ENCODE assay signal across 8 cellular contexts in the genomic region with DNA sequence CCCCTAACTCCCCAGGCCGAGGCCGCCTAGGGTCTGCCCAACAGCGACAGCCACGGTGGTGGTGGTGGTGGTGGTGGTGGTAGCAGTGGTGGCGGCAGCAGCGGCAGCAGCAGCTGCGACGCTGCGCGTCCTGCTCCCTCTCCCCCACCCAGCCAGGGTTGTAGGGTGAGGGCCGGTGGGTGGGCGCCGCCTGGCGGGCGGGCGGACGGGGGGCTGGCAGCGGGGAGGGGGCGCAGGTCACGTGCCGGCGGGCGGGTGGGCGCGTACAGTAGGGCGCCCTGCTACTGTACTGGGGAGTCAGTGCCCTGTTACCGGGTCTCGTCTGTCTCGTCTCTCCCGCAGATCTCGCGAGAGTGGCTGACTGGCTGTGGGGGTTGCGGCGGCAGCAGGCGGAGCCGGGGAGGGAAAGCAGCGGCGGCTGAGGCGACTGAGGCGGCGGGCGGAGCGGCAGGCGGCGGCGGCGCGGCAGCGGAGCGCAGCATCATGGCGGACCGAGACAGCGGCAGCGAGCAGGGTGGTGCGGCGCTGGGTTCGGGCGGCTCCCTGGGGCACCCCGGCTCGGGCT. TPM values are rescaled to one million over a fixed set of nuclear protein-coding genes. Genes with fewer than 3 reads are reported as not detected.
DNase-seq lines count a peak whose midpoint lies in the region; ATAC-seq and TF ChIP-seq lines count a peak whose summit lies in the region.

A gene (plus strand): TSS at position 411 of the 565 bp plus-strand sequence. CDS start 73 bp downstream, at position 484.

- H3K4me1 ChIP-seq in GM23338 (ENCODE audit: insufficient read depth) = peaks cover 41% of the 10 kb centered on the region

- no peaks in the 10 kb centered on the region for H3K9me3 Mint-ChIP-seq in GM23338
- no peaks in the 10 kb centered on the region for H3K9me3 Mint-ChIP-seq in activated T-helper 1 cell treated with anti-CD3 and anti-CD28 coated beads, Interleukin-12 subunit alpha, Interleukin-12 subunit beta, Interleukin-2, Interleukin-4 antibody, amounts not matched to agents 30 ng/mL and 10 ng/mL and 1 ng/mL, durations not matched to agents 14 hours and 24 hours and 36 hours
- no peaks in the 10 kb centered on the region for H3K9me3 Mint-ChIP-seq in natural killer cell treated with Interleukin-12 subunit alpha and Interleukin-12 subunit beta and Interleukin-15 and Interleukin-18, amount 100 ng/mL, for 72 hours

- TF ChIP-seq CTCF in GM23338 (conservative IDR thresholded peaks at IDR 0.05; ENCODE audit: low read depth in 2 of 2) (peak in 1 of 2 experiments; percentile 42; a peak in 2 of 4 replicates), fibroblast of mammary gland (conservative IDR thresholded peaks at IDR 0.05; ENCODE audit: control insufficient read depth, insufficient read depth, low read depth, low read length) (no peak)

- peak; percentile 96 for DNase-seq in EL
- peak; percentile 96 for DNase-seq in GM23338 (ENCODE audit: low spot score)
- peak; percentile 90 to 93 for DNase-seq in Kasumi-1 (lab: John Stamatoyannopoulos, UW)
- peak; percentile 92 for DNase-seq in RPMI7951 (ENCODE audit: low read depth)
- peak; percentile 94 for DNase-seq in activated T-helper 1 cell treated with anti-CD3 and anti-CD28 coated beads, Interleukin-12 subunit alpha, Interleukin-12 subunit beta, Interleukin-2, Interleukin-4 antibody, amounts not matched to agents 30 ng/mL and 10 ng/mL and 1 ng/mL, durations not matched to agents 14 hours and 24 hours and 36 hours (ENCODE audit: low spot score)
- peak; percentile 91 for DNase-seq in fibroblast of mammary gland (ENCODE audit: low read depth)
- peak; percentile 97 for DNase-seq in natural killer cell treated with Interleukin-12 subunit alpha and Interleukin-12 subunit beta and Interleukin-15 and Interleukin-18, amount 100 ng/mL, for 72 hours (ENCODE audit: low spot score)
- DNase-seq in stimulated activated naive CD4-positive, alpha-beta T cell treated with Interleukin-2 at 50 U/mL for 16 hours (lab: John Stamatoyannopoulos, UW) = peak; percentile 94

- no peaks in the 10 kb centered on the region for H3K9me2 ChIP-seq in GM23338 (ENCODE audit: insufficient read depth)

- peaks cover 8% of the 10 kb centered on the region for H3F3A ChIP-seq in GM23338 (replicated peaks; ENCODE audit: low read depth)

- H3K4me3 ChIP-seq in GM23338 (peak within 1 kb of the TSS; percentile 80), fibroblast of mammary gland (ENCODE audit: control insufficient read depth, low read depth, low read length) (peak within 1 kb of the TSS; percentile 70)

- H4K20me1 ChIP-seq in GM23338 (replicated peaks; ENCODE audit: insufficient read depth) = peaks cover 41% of the 10 kb centered on the region

- peak within 1 kb of the TSS; percentile 84 for H2AFZ ChIP-seq in GM23338

- peaks cover 69% of the 10 kb centered on the region for H3K27me3 Mint-ChIP-seq in GM23338 (ENCODE audit: insufficient read depth, low read depth, poor library complexity)
- H3K27me3 Mint-ChIP-seq in activated T-helper 1 cell treated with anti-CD3 and anti-CD28 coated beads, Interleukin-12 subunit alpha, Interleukin-12 subunit beta, Interleukin-2, Interleukin-4 antibody, amounts not matched to agents 30 ng/mL and 10 ng/mL and 1 ng/mL, durations not matched to agents 14 hours and 24 hours and 36 hours (ENCODE audit: insufficient read depth) = peaks cover 40% of the 10 kb centered on the region
- H3K27me3 Mint-ChIP-seq in natural killer cell treated with Interleukin-12 subunit alpha and Interleukin-12 subunit beta and Interleukin-15 and Interleukin-18, amount 100 ng/mL, for 72 hours = peaks cover 8 to 13% of the 10 kb centered on the region in 2 donors

- no peaks in the 10 kb centered on the region for H3K36me3 Mint-ChIP-seq in GM23338 (ENCODE audit: low read depth)
- peaks cover 6% of the 10 kb centered on the region for H3K36me3 Mint-ChIP-seq in activated T-helper 1 cell treated with anti-CD3 and anti-CD28 coated beads, Interleukin-12 subunit alpha, Interleukin-12 subunit beta, Interleukin-2, Interleukin-4 antibody, amounts not matched to agents 30 ng/mL and 10 ng/mL and 1 ng/mL, durations not matched to agents 14 hours and 24 hours and 36 hours (ENCODE audit: low read depth)
- no peaks in the 10 kb centered on the region for H3K36me3 Mint-ChIP-seq in natural killer cell treated with Interleukin-12 subunit alpha and Interleukin-12 subunit beta and Interleukin-15 and Interleukin-18, amount 100 ng/mL, for 72 hours

- peaks cover 42% of the 10 kb centered on the region for H3K4me1 Mint-ChIP-seq in GM23338
- peaks cover 60% of the 10 kb centered on the region for H3K4me1 Mint-ChIP-seq in activated T-helper 1 cell treated with anti-CD3 and anti-CD28 coated beads, Interleukin-12 subunit alpha, Interleukin-12 subunit beta, Interleukin-2, Interleukin-4 antibody, amounts not matched to agents 30 ng/mL and 10 ng/mL and 1 ng/mL, durations not matched to agents 14 hours and 24 hours and 36 hours (ENCODE audit: low read depth)
- peaks cover 25 to 52% of the 10 kb centered on the region in 2 donors for H3K4me1 Mint-ChIP-seq in natural killer cell treated with Interleukin-12 subunit alpha and Interleukin-12 subunit beta and Interleukin-15 and Interleukin-18, amount 100 ng/mL, for 72 hours (ENCODE audit: low read depth in 2 of 2)

- ATAC-seq in GM23338 = peak; percentile 74
- ATAC-seq in natural killer cell treated with Interleukin-12 subunit alpha and Interleukin-12 subunit beta and Interleukin-15 and Interleukin-18, amount 100 ng/mL, for 72 hours = peak; percentile 94 to 96

- H3K27ac ChIP-seq in GM23338 (ENCODE audit: low read depth) = no peak within 1 kb of the TSS

- H3K36me3 ChIP-seq in GM23338 (ENCODE audit: insufficient read depth) = no peaks in the 10 kb centered on the region

- H3K4me3 Mint-ChIP-seq in GM23338 = peak within 1 kb of the TSS; percentile 78
- peak within 1 kb of the TSS; percentile 94 for H3K4me3 Mint-ChIP-seq in activated T-helper 1 cell treated with anti-CD3 and anti-CD28 coated beads, Interleukin-12 subunit alpha, Interleukin-12 subunit beta, Interleukin-2, Interleukin-4 antibody, amounts not matched to agents 30 ng/mL and 10 ng/mL and 1 ng/mL, durations not matched to agents 14 hours and 24 hours and 36 hours
- H3K4me3 Mint-ChIP-seq in natural killer cell treated with Interleukin-12 subunit alpha and Interleukin-12 subunit beta and Interleukin-15 and Interleukin-18, amount 100 ng/mL, for 72 hours = peak within 1 kb of the TSS; percentile 99

- H3K27me3 ChIP-seq in GM23338 (ENCODE audit: insufficient read depth) = peaks cover 88% of the 10 kb centered on the region

- no peaks in the 10 kb centered on the region for H3K79me2 ChIP-seq in GM23338 (replicated peaks; ENCODE audit: insufficient read depth)

- peak within 1 kb of the TSS; percentile 91 for H3K4me2 ChIP-seq in GM23338

- no peak within 1 kb of the TSS for H3K27ac Mint-ChIP-seq in GM23338
- H3K27ac Mint-ChIP-seq in activated T-helper 1 cell treated with anti-CD3 and anti-CD28 coated beads, Interleukin-12 subunit alpha, Interleukin-12 subunit beta, Interleukin-2, Interleukin-4 antibody, amounts not matched to agents 30 ng/mL and 10 ng/mL and 1 ng/mL, durations not matched to agents 14 hours and 24 hours and 36 hours = peak within 1 kb of the TSS; percentile 96
- H3K27ac Mint-ChIP-seq in natural killer cell treated with Interleukin-12 subunit alpha and Interleukin-12 subunit beta and Interleukin-15 and Interleukin-18, amount 100 ng/mL, for 72 hours = peak within 1 kb of the TSS; percentile 82 to 88

- intact Hi-C loops in activated T-helper 1 cell treated with anti-CD3 and anti-CD28 coated beads, Interleukin-12 subunit alpha, Interleukin-12 subunit beta, Interleukin-2, Interleukin-4 antibody, amounts not matched to agents 30 ng/mL and 10 ng/mL and 1 ng/mL, durations not matched to agents 14 hours and 24 hours and 36 hours (cut with micrococcal nuclease) = loop anchor here (1.0 to 10.0 kb wide), 8 partner anchors 31 to 1211 kb away; a partner anchor contains a TSS

RNA-seq across cellular contexts. Expression of the gene that starts here (rescaled TPM):
- 2.3 and 2.6 TPM in 2 replicates for total RNA-seq in GM23338 (2014; rRNA removed; shearing (Covaris generic))
- polyA plus RNA-seq in GM23338 (2016; fragmentation: Nextera tagmentation; extraction: Ambion mirVana) = 1.3 and 1.5 TPM in 2 replicates
- total RNA-seq in RPMI7951 (2014; rRNA removed; shearing (Covaris generic)) = 9.0 and 10.0 TPM in 2 replicates
- total RNA-seq in activated T-helper 1 cell treated with anti-CD3 and anti-CD28 coated beads, Interleukin-12 subunit alpha, Interleukin-12 subunit beta, Interleukin-2, Interleukin-4 antibody, amounts not matched to agents 30 ng/mL and 10 ng/mL and 1 ng/mL, durations not matched to agents 14 hours and 24 hours and 36 hours = 10.6 and 12.2 TPM in 2 replicates
- total RNA-seq in natural killer cell treated with Interleukin-12 subunit alpha and Interleukin-12 subunit beta and Interleukin-15 and Interleukin-18, amount 100 ng/mL, for 72 hours = 10 to 100 TPM; 11.1 to 14.0 TPM
